In the genomic region with DNA sequence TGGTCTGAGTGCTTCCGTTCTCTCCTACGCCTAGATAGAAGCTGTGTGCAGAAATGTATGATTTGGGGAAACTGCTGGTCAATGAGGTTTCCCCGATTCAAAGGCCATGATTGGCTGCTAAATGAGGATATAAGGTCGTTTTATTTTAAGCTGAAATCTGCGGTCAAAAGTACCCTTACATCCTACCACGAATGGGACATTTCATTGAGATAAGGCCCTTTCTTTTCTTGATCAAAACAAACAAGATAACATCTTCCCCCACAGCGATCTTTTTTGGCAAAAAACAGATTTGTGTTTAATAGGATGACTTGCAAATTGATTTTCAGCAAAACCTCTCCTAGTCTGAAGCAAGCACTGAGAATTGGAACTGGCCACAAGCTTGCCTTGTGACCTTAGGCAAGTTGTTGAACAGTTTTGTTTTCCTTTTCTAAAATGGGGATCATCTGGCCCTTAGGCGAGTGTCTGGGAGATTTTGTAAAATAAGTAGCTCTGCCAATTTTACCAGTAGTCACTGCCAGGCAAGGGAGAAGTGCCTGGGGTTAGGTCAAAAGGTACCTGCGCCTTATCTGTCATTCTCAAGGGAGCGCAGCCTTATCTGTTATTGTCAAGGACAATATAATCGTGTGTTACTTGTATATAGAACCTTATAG, we compare ENCODE assay signal across 8 cellular contexts. TPM values are rescaled to one million over a fixed set of nuclear protein-coding genes. Genes with fewer than 3 reads are reported as not detected.
DNase-seq lines count a peak whose midpoint lies in the region; ATAC-seq, FAIRE-seq and TF ChIP-seq lines count a peak whose summit lies in the region.

No MANE protein-coding gene starts in this region.

- peak; percentile 30 for FAIRE-seq in GM12892 (lab: Jason Lieb, UNC)

- H3K4me2 ChIP-seq in fibroblast of lung (ENCODE audit: extremely low read depth, insufficient read depth, low read length) (peak overlapping the region; percentile 91), neuronal stem cell (ENCODE audit: insufficient read depth, low read length, poor library complexity, severe bottlenecking) (peak overlapping the region; percentile 60)

- H3K27ac Mint-ChIP-seq in T-helper 17 cell = peak overlapping the region; percentile 82

- H3K4me3 ChIP-seq in fibroblast of lung (replicated peaks in 1 of 4; ENCODE audit: control extremely low read depth in 1 of 4, insufficient read depth in 1 of 4, low read depth in 3 of 4, low read length in 4 of 4) = peak overlapping the region; percentile 82 to 94 (median 88)
- H3K4me3 ChIP-seq in neuronal stem cell (ENCODE audit: low read length in 2 of 2) = peak overlapping the region in 1 of 2 donors; percentile 60

- no peak overlapping the region for H4K91ac ChIP-seq in neuronal stem cell (ENCODE audit: low read depth, low read length, poor library complexity)

- ATAC-seq in HG02981 (IDR thresholded peaks at IDR 0.05; ENCODE audit: unreplicated experiment) (peak; percentile 23), T-helper 17 cell (peak; percentile 4), HG02938 (IDR thresholded peaks at IDR 0.05; ENCODE audit: unreplicated experiment) (no peak)

- no peak for TF ChIP-seq POLR2A in GM12892 (IDR thresholded peaks at IDR 0.05; ENCODE audit: low read depth, low read length)

- H3K36me3 Mint-ChIP-seq in T-helper 17 cell (ENCODE audit: low read depth) = peaks cover 2% of the 10 kb centered on the region

- no peak overlapping the region for H3K14ac ChIP-seq in neuronal stem cell (ENCODE audit: low read length)

- H2BK120ac ChIP-seq in neuronal stem cell (ENCODE audit: low read depth, low read length) = no peak overlapping the region

- no peak for TF ChIP-seq CTCF in fibroblast of lung (conservative IDR thresholded peaks at IDR 0.05 in 1 of 2, IDR thresholded peaks at IDR 0.05 in 1 of 2; ENCODE audit: low read depth in 1 of 2, low read length in 2 of 2)

- CTCF ChIA-PET in HEK293T (lab: Yijun Ruan, JAX) = interaction anchor here (0.6 to 1.2 kb wide), 4 partner anchors 13 to 132 kb away, joined by 3 read pairs; no protein-coding TSS in a partner anchor

- H3K27me3 ChIP-seq in fibroblast of lung (ENCODE audit: control insufficient read depth, insufficient read depth, low read length) = peaks cover 5% of the 10 kb centered on the region
- peaks cover 0 to 4% (median 0%) of the 10 kb centered on the region in 3 experiments for H3K27me3 ChIP-seq in neuronal stem cell (ENCODE audit: control insufficient read depth in 3 of 3, insufficient read depth in 3 of 3, low read depth in 1 of 3, low read length in 3 of 3)

- H3K4ac ChIP-seq in neuronal stem cell (ENCODE audit: low read length) = no peak overlapping the region

- H3K4me3 Mint-ChIP-seq in T-helper 17 cell = peak overlapping the region; percentile 90

- no peaks in the 10 kb centered on the region for H4K20me1 ChIP-seq in fibroblast of lung (ENCODE audit: control insufficient read depth, extremely low read depth, insufficient read depth, low read length)

- H3K79me1 ChIP-seq in neuronal stem cell (ENCODE audit: low read depth, low read length) = no peaks in the 10 kb centered on the region

- no peak overlapping the region for H3K23ac ChIP-seq in neuronal stem cell (ENCODE audit: low read depth, low read length, poor library complexity)

- H3K4me1 Mint-ChIP-seq in T-helper 17 cell = peaks cover 22% of the 10 kb centered on the region

- H3K18ac ChIP-seq in neuronal stem cell (ENCODE audit: low read length) = no peak overlapping the region

- no peak overlapping the region for H2AK5ac ChIP-seq in neuronal stem cell (ENCODE audit: low read depth, low read length)

- H3K9ac ChIP-seq in fibroblast of lung (ENCODE audit: insufficient read depth, low read length) (peak overlapping the region; percentile 57), neuronal stem cell (ENCODE audit: low read depth, low read length, poor library complexity) (no peak overlapping the region)

- H3K79me2 ChIP-seq in fibroblast of lung (ENCODE audit: control insufficient read depth, insufficient read depth, low read length) = no peaks in the 10 kb centered on the region

- no peak overlapping the region for H4K8ac ChIP-seq in neuronal stem cell (ENCODE audit: low read depth, low read length)

- H2BK5ac ChIP-seq in neuronal stem cell (ENCODE audit: low read length) = no peak overlapping the region

- H2BK12ac ChIP-seq in neuronal stem cell (ENCODE audit: low read length) = no peak overlapping the region

- H3K4me1 ChIP-seq in fibroblast of lung (ENCODE audit: control insufficient read depth, extremely low read depth, insufficient read depth, low read length) (no peaks in the 10 kb centered on the region), neuronal stem cell (ENCODE audit: control insufficient read depth in 2 of 2, insufficient read depth in 1 of 2, low read depth in 1 of 2, low read length in 2 of 2) (peaks cover 11 to 23% of the 10 kb centered on the region in 2 donors)

- H2AFZ ChIP-seq in fibroblast of lung (ENCODE audit: low read length) (peak overlapping the region; percentile 97), neuronal stem cell (ENCODE audit: low read length) (peak overlapping the region; percentile 93)

- H3K27ac ChIP-seq in fibroblast of lung (ENCODE audit: insufficient read depth, low read length) (peak overlapping the region; percentile 55), neuronal stem cell (replicated peaks; ENCODE audit: low read length) (no peak overlapping the region)

- H3K27me3 Mint-ChIP-seq in T-helper 17 cell = peaks cover 10% of the 10 kb centered on the region

- no peaks in the 10 kb centered on the region for H3K9me3 ChIP-seq in T-helper 17 cell (ENCODE audit: control insufficient read depth, low read length, poor library complexity, severe bottlenecking)
- H3K9me3 ChIP-seq in fibroblast of lung (ENCODE audit: control insufficient read depth, insufficient read depth, low read depth, low read length) = no peaks in the 10 kb centered on the region
- H3K9me3 ChIP-seq in neuronal stem cell (replicated peaks in 1 of 2; ENCODE audit: control insufficient read depth in 2 of 2, insufficient read depth in 1 of 2, low read depth in 1 of 2, low read length in 2 of 2) = peaks cover 0 to 2% of the 10 kb centered on the region in 2 donors

- WGBS in neuronal stem cell (ENCODE audit: extremely low coverage in 2 of 2, insufficient read length in 2 of 2, insufficient replicate concordance in 1 of 2), 2 donors = no CpG with 5 or more reads among the region's 11 CpGs

- no peak overlapping the region for H2BK15ac ChIP-seq in neuronal stem cell (ENCODE audit: low read length)

- POLR2A ChIA-PET in HEK293T (lab: Yijun Ruan, JAX) = interaction anchor here (1.1 to 3.2 kb wide), 7 partner anchors 10 to 145 kb away, joined by 3 to 16 read pairs (median 4); a partner anchor contains a TSS

- DNase-seq in GM12892 (ENCODE audit: insufficient read length) (no peak), T-helper 17 cell (no peak), fibroblast of lung (ENCODE audit: low read depth in 2 of 2) (peak in 1 of 2 donors; percentile 37), neuronal stem cell (ENCODE audit: low spot score) (no peak), HEK293T (ENCODE audit: extremely low spot score) (no peak)
- DNase-seq in stimulated activated CD4-positive, alpha-beta T cell treated with anti-CD3 and anti-CD28 coated beads, Interleukin-15, amount 100 ng/mL, for 24 hours = no peak

- H3K36me3 ChIP-seq in fibroblast of lung (ENCODE audit: control insufficient read depth, insufficient read depth, low read length) (peaks cover 1% of the 10 kb centered on the region), neuronal stem cell (replicated peaks in 1 of 2; ENCODE audit: control insufficient read depth in 2 of 2, insufficient read depth in 2 of 2, low read length in 2 of 2) (no peaks in the 10 kb centered on the region)

TF ChIP-seq in HEK293T, 16 proteins besides CTCF, POLR2A, EP300 and RAD21:
- TF ChIP-seq L3MBTL2 (conservative IDR thresholded peaks at IDR 0.05) = no peak
- no peak for TF ChIP-seq ARNT (IDR thresholded peaks at IDR 0.05)
- TF ChIP-seq NFRKB (IDR thresholded peaks at IDR 0.05) = no peak
- no peak for TF ChIP-seq FOXM1 (IDR thresholded peaks at IDR 0.05; ENCODE audit: borderline replicate concordance)
- no peak for TF ChIP-seq FOXA1 (IDR thresholded peaks at IDR 0.05)
- TF ChIP-seq SP1 (IDR thresholded peaks at IDR 0.05) = no peak

RNA-seq across cellular contexts. Expression of a gene that starts 0.6 kb away (rescaled TPM):
- polyA plus RNA-seq in GM12892 (2012; ENCODE audit: missing spikeins) = 49.7 TPM
- total RNA-seq in T-helper 17 cell (10 to 100 TPM; 17.7 to 21.9 TPM), fibroblast of lung (93.0 and 101 TPM in 2 replicates)
- polyA plus RNA-seq in fibroblast of lung = 67.5 and 84.7 TPM in 2 replicates
- 45.9 and 50.2 TPM in 2 replicates for polyA plus RNA-seq in fibroblast of lung (2012)
- 19.8 and 22.9 TPM in 2 replicates for polyA minus RNA-seq in fibroblast of lung (ENCODE audit: low replicate concordance)
- 22.2 TPM for polyA plus RNA-seq in neuronal stem cell (2013, experiment 1 of 2)
- 22.7 TPM for polyA plus RNA-seq in neuronal stem cell (2013, experiment 2 of 2)

RNA-seq across cellular contexts. Expression of a gene that starts 17.7 kb away (rescaled TPM):
- polyA plus RNA-seq in GM12892 (2012; ENCODE audit: missing spikeins) = 18.5 TPM
- total RNA-seq in T-helper 17 cell (10 to 100 TPM; 14.0 to 19.6 TPM), fibroblast of lung (11.8 and 12.1 TPM in 2 replicates)
- 7.3 and 7.7 TPM in 2 replicates for polyA plus RNA-seq in fibroblast of lung
- polyA plus RNA-seq in fibroblast of lung (2012) = 9.1 and 10.1 TPM in 2 replicates
- 1.5 and 2.9 TPM in 2 replicates for polyA minus RNA-seq in fibroblast of lung (ENCODE audit: low replicate concordance)
- polyA plus RNA-seq in neuronal stem cell (2013, experiment 1 of 2) = 21.0 TPM
- polyA plus RNA-seq in neuronal stem cell (2013, experiment 2 of 2) = 21.7 TPM
